Comparison of ENCODE assay signal across 29 cellular contexts in genomic region chr10:64206409-64206808, GRCh38.
"Had no signal": no experiment of that assay in that cellular context is flagged by ENCODE, and none has a peak within 500 bp of the region (broad histone marks: within the 10 kb centered on the region; RNA-seq: fewer than 3 reads in every experiment).

No MANE protein-coding gene starts in this region.

- DNase-seq: hippocampal formation; kidney glomerular epithelial cell; left colon; left lung; lower lobe of right lung; mammary epithelial cell; mesenchymal stem cell; naive thymus-derived CD8-positive, alpha-beta T cell; nucleus accumbens; pancreas; posterior cingulate gyrus; retina; right cardiac atrium; stimulated activated CD4-positive, alpha-beta T cell treated with anti-CD3 and anti-CD28 coated beads, Interleukin-12 subunit alpha, Interleukin-12 subunit beta, amount 100 ng/mL, for 4 hours; stimulated activated CD4-positive, alpha-beta T cell treated with anti-CD3 and anti-CD28 coated beads, Interleukin-15, amount 100 ng/mL, for 24 hours; stimulated activated CD4-positive, alpha-beta T cell treated with anti-CD3 and anti-CD28 coated beads, Interleukin-2, amount 100 ng/mL, for 24 hours; stimulated activated CD4-positive, alpha-beta T cell treated with anti-CD3 and anti-CD28 coated beads, Interleukin-4, amount 100 ng/mL, for 1 hour; stimulated activated naive B cell treated with anti-CD40 and anti-IgM and Interleukin-4, amounts not matched to agents 10 μg/mL and 1 μg/mL and 100 μg/mL, for 72 hours; stimulated activated naive CD8-positive, alpha-beta T cell treated with anti-CD3 and anti-CD28 coated beads, Interleukin-15, Interleukin-2, amounts not matched to agents 100 U/mL and 50 U/mL, for 24 hours; stomach; testis; tibial artery; trophoblast cell; upper lobe of right lung had no signal

- H3K36me3 ChIP-seq: left lung, lower lobe of right lung, pancreas, prostate gland, stomach, tibial artery, upper lobe of right lung had no signal

- ATAC-seq: left colon; left lung; lower lobe of right lung; naive thymus-derived CD8-positive, alpha-beta T cell; pancreas; right cardiac atrium; sciatic nerve; stimulated activated naive B cell treated with anti-CD40 and anti-IgM and Interleukin-4, amounts not matched to agents 10 μg/mL and 1 μg/mL and 100 μg/mL, for 72 hours; stimulated activated naive CD8-positive, alpha-beta T cell treated with anti-CD3 and anti-CD28 coated beads, Interleukin-15, Interleukin-2, amounts not matched to agents 100 U/mL and 50 U/mL, for 24 hours; upper lobe of right lung had no signal

- H3K9me3 ChIP-seq: lower lobe of right lung, pancreas, prostate gland, testis, tibial artery, upper lobe of right lung had no signal

- H3K4me1 ChIP-seq: left lung, lower lobe of right lung, pancreas, prostate gland, stomach, testis, upper lobe of right lung had no signal

- FAIRE-seq: keratinocyte, pancreas, urothelium cell line had no signal

- H3K27me3 ChIP-seq: left lung, pancreas, stomach, testis, tibial artery, upper lobe of right lung had no signal

- H3K27ac ChIP-seq: left lung, lower lobe of right lung, pancreas, prostate gland, skin epidermis, stomach, testis, tibial artery, upper lobe of right lung had no signal

- H3K4me3 ChIP-seq: left lung, lower lobe of right lung, pancreas, prostate gland, skin epidermis, stomach, testis, tibial artery, upper lobe of right lung had no signal
